ENCODE assay signal across 10 cellular contexts in the genomic region with DNA sequence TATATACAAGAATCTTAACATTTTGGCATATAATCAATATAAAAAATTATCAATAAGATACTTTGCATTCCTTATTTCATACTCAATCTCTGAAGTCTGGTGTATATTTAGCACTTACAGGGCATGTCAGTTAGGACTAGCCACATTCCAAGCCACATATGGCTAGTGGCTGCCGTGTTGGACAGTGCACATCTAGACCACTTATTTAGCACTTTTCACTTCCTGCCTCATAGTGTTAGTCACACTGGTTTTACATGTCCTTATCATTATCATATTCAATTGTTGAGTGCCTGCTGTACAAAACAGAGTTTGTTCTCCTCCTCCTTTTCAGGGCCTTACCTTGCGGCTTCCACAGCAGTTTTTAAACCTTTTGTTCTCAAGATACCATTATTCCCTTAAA. TPM values are rescaled to one million over a fixed set of nuclear protein-coding genes. Genes with fewer than 3 reads are reported as not detected.
DNase-seq lines count a peak whose midpoint lies in the region; ATAC-seq and TF ChIP-seq lines count a peak whose summit lies in the region.
"Had no signal": no experiment of that assay in that cellular context is flagged by ENCODE, and none has a peak within 500 bp of the region (broad histone marks: within the 10 kb centered on the region; RNA-seq: fewer than 3 reads in every experiment).

No MANE protein-coding gene starts in this region.

- no peak overlapping the region for H3K27ac ChIP-seq in SK-N-SH (ENCODE audit: low read depth in 2 of 2, low read length in 1 of 2)
- H3K27ac ChIP-seq in smooth muscle cell (ENCODE audit: low read depth) = no peak overlapping the region
- H3K27ac ChIP-seq: HL-60 had no signal

- WGBS in SK-N-SH (ENCODE audit: low lambda C conversion rate) = 82% methylated on average over 2 of the region's 2 CpGs
- 64% methylated on average over 2 of the region's 2 CpGs for WGBS in smooth muscle cell (ENCODE audit: low lambda C conversion rate)

- TF ChIP-seq EP300 in SK-N-SH (IDR thresholded peaks at IDR 0.05; ENCODE audit: borderline replicate concordance in 1 of 2, low read depth in 1 of 2, low read length in 1 of 2) = no peak

- H3K4me1 ChIP-seq in SK-N-SH (ENCODE audit: control insufficient read depth in 1 of 2, insufficient read depth in 2 of 2, low read depth in 1 of 2, low read length in 1 of 2) = no peaks in the 10 kb centered on the region; a peak in 1 of 4 replicates
- H3K4me1 ChIP-seq in smooth muscle cell (ENCODE audit: low read depth) = peaks cover 5% of the 10 kb centered on the region

- DNase-seq in A172 (ENCODE audit: low spot score) = peak; percentile 44
- peak; percentile 30 for DNase-seq in GM13977 (ENCODE audit: low spot score)
- DNase-seq in SK-N-SH = no peak
- peak; percentile 47 for DNase-seq in fibroblast of mammary gland (ENCODE audit: low read depth)
- no peak for DNase-seq in stimulated activated CD4-positive, alpha-beta T cell treated with anti-CD3 and anti-CD28 coated beads, Interleukin-2, amount 100 ng/mL, for 48 hours
- no peak for DNase-seq in NCI-H1417 treated with DMSO at 0.1 percent for 48 hours (lab: John Stamatoyannopoulos, UW)
- DNase-seq in smooth muscle cell (lab: John Stamatoyannopoulos, UW; ENCODE audit: unreplicated experiment) = no peak
- DNase-seq: effector CD4-positive, alpha-beta T cell had no signal

- in situ Hi-C loops in GM13977 (cut with MboI; ENCODE audit: low pct_unique_long_range_greater_than_20kb, low sequenced_read_pairs, unreplicated experiment) = loop anchor here (10.0 to 25.0 kb wide), 2 partner anchors 98 to 359 kb away; no protein-coding TSS in a partner anchor

- no peak overlapping the region for H3K9ac ChIP-seq in SK-N-SH
- H3K9ac ChIP-seq in smooth muscle cell (ENCODE audit: low read depth) = no peak overlapping the region

- CTCF ChIA-PET in SK-N-SH (lab: Yijun Ruan, JAX) = interaction anchor here (1.3 to 4.3 kb wide), 3 partner anchors 12 to 101 kb away, joined by 3 to 106 read pairs (median 20); no protein-coding TSS in a partner anchor

- POLR2A ChIA-PET in SK-N-SH (lab: Yijun Ruan, JAX) = no interaction called here

- no peak for TF ChIP-seq RAD21 in SK-N-SH (IDR thresholded peaks at IDR 0.05; ENCODE audit: low read length)

- H3K36me3 ChIP-seq in SK-N-SH (replicated peaks in 1 of 2; ENCODE audit: control insufficient read depth in 1 of 2, insufficient read depth in 2 of 2, low read length in 1 of 2) = no peaks in the 10 kb centered on the region
- no peaks in the 10 kb centered on the region for H3K36me3 ChIP-seq in smooth muscle cell (ENCODE audit: low read depth)

- H3K79me2 ChIP-seq in SK-N-SH (ENCODE audit: insufficient read depth) (no peaks in the 10 kb centered on the region), smooth muscle cell (ENCODE audit: low read depth) (no peaks in the 10 kb centered on the region)

- H2AFZ ChIP-seq in SK-N-SH (ENCODE audit: low read depth) (no peak overlapping the region), smooth muscle cell (ENCODE audit: low read depth) (no peak overlapping the region)

- TF ChIP-seq CTCF in GM13977 (IDR thresholded peaks at IDR 0.05; ENCODE audit: extremely low read depth, insufficient read depth, missing control alignments) = no peak
- TF ChIP-seq CTCF in SK-N-SH (IDR thresholded peaks at IDR 0.05) = no peak
- no peak for TF ChIP-seq CTCF in fibroblast of mammary gland (conservative IDR thresholded peaks at IDR 0.05; ENCODE audit: control insufficient read depth, insufficient read depth, low read depth, low read length)
- TF ChIP-seq CTCF in smooth muscle cell (IDR thresholded peaks at IDR 0.05; ENCODE audit: borderline replicate concordance, insufficient read depth, poor library complexity, severe bottlenecking) = no peak

- ATAC-seq in GM18517 (IDR thresholded peaks at IDR 0.05; ENCODE audit: unreplicated experiment) = no peak

- H3K4me3 ChIP-seq in SK-N-SH (ENCODE audit: low read depth in 2 of 2, low read length in 1 of 2) (no peak overlapping the region), fibroblast of mammary gland (ENCODE audit: control insufficient read depth, low read depth, low read length) (no peak overlapping the region), smooth muscle cell (no peak overlapping the region)

- no peak overlapping the region for H3K4me2 ChIP-seq in SK-N-SH
- H3K4me2 ChIP-seq in smooth muscle cell = no peak overlapping the region

- H3K9me3 ChIP-seq in SK-N-SH = no peaks in the 10 kb centered on the region
- H3K9me3 ChIP-seq in smooth muscle cell (replicated peaks; ENCODE audit: low read depth) = no peaks in the 10 kb centered on the region

- no peaks in the 10 kb centered on the region for H3K27me3 ChIP-seq in SK-N-SH (ENCODE audit: insufficient read depth)
- peaks cover 23% of the 10 kb centered on the region for H3K27me3 ChIP-seq in smooth muscle cell (ENCODE audit: low read depth)

- H3K9me2 ChIP-seq in SK-N-SH = no peaks in the 10 kb centered on the region

- H3F3A ChIP-seq in SK-N-SH (replicated peaks; ENCODE audit: insufficient read depth) (peaks cover 6% of the 10 kb centered on the region), smooth muscle cell (ENCODE audit: low read depth) (no peaks in the 10 kb centered on the region)

- H4K20me1 ChIP-seq in SK-N-SH (ENCODE audit: insufficient read depth) (no peaks in the 10 kb centered on the region), smooth muscle cell (ENCODE audit: low read depth) (no peaks in the 10 kb centered on the region)

TF ChIP-seq in SK-N-SH, 30 proteins besides CTCF, POLR2A, EP300 and RAD21:
- TF ChIP-seq SMC3 (IDR thresholded peaks at IDR 0.05; ENCODE audit: low read depth, low read length) (no peak), RCOR1 (IDR thresholded peaks at IDR 0.05; ENCODE audit: low read length) (no peak)
- TF ChIP-seq, protein P1, sequence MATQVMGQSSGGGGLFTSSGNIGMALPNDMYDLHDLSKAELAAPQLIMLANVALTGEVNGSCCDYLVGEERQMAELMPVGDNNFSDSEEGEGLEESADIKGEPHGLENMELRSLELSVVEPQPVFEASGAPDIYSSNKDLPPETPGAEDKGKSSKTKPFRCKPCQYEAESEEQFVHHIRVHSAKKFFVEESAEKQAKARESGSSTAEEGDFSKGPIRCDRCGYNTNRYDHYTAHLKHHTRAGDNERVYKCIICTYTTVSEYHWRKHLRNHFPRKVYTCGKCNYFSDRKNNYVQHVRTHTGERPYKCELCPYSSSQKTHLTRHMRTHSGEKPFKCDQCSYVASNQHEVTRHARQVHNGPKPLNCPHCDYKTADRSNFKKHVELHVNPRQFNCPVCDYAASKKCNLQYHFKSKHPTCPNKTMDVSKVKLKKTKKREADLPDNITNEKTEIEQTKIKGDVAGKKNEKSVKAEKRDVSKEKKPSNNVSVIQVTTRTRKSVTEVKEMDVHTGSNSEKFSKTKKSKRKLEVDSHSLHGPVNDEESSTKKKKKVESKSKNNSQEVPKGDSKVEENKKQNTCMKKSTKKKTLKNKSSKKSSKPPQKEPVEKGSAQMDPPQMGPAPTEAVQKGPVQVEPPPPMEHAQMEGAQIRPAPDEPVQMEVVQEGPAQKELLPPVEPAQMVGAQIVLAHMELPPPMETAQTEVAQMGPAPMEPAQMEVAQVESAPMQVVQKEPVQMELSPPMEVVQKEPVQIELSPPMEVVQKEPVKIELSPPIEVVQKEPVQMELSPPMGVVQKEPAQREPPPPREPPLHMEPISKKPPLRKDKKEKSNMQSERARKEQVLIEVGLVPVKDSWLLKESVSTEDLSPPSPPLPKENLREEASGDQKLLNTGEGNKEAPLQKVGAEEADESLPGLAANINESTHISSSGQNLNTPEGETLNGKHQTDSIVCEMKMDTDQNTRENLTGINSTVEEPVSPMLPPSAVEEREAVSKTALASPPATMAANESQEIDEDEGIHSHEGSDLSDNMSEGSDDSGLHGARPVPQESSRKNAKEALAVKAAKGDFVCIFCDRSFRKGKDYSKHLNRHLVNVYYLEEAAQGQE (IDR thresholded peaks at IDR 0.05; ENCODE audit: low read depth, low read length) = peak; percentile 69; the same call in 1 of the 2 replicates

RNA-seq across cellular contexts. Expression of a gene that starts 2.0 kb away (rescaled TPM):
- total RNA-seq in A172 (2014; rRNA removed; shearing (Covaris generic)) = 0.55 and 0.93 TPM in 2 replicates
- 0.12 and 0.19 TPM in 2 replicates for polyA plus RNA-seq in SK-N-SH (2012; rRNA removed)
- polyA plus RNA-seq in SK-N-SH (2012; cell fraction: cytosol; rRNA removed) = 0.10 and 0.16 TPM in 2 replicates
- 0.18 and 0.76 TPM in 2 replicates for polyA plus RNA-seq in SK-N-SH (2012; cell fraction: nucleus; rRNA removed)
- 0.85 and 8.4 TPM in 2 replicates for total RNA-seq in smooth muscle cell
- 0.89 TPM in 1 of 2 replicates, not detected in the other for polyA plus RNA-seq in smooth muscle cell

Comparison
In these comparisons a context has a peak if more than half of its experiments do, and no peak if none do; other contexts are left out.
1. DNase-seq: peak in A172 (single experiment), GM13977 (single experiment) and fibroblast of mammary gland (single experiment); none in SK-N-SH (single experiment), stimulated activated CD4-positive, alpha-beta T cell treated with anti-CD3 and anti-CD28 coated beads, Interleukin-2, amount 100 ng/mL, for 48 hours (0 of 2), NCI-H1417 treated with DMSO at 0.1 percent for 48 hours (single experiment) and smooth muscle cell (single experiment).